ENCODE assay signal across 10 cellular contexts in the genomic region with DNA sequence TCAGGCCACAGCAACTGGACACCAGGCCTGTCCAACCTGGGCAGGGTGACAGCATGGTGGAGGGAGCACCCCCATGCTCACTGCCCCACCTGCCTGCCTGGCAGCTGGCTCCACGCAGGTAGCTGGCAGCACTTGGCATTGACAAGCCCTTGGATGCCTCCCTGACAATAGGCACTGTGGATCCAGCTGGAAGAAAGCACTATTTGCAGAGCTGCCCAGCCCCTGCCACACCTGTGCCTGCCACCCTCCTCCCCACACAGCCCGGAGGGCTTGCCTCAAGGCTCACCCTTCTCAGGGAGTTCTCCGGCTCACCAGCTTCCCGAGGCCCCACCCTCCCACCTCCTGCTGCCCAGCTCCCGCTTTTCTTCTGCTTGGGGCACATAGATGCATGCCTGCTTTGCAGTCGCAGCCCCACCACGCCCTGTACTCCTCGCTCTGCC.
A peak's percentile ranks its signal among the peaks of the same experiment; 100 is the strongest.
DNase-seq lines count a peak whose midpoint lies in the region; ATAC-seq and TF ChIP-seq lines count a peak whose summit lies in the region.
"Had no signal": no experiment of that assay in that cellular context is flagged by ENCODE, and none has a peak within 500 bp of the region (broad histone marks: within the 10 kb centered on the region; RNA-seq: fewer than 3 reads in every experiment).

No MANE protein-coding gene starts in this region.

- H3K9me3 ChIP-seq in BLaER1 (peaks cover 8% of the 10 kb centered on the region; the same call in 1 of the 2 replicates), adipocyte (ENCODE audit: control insufficient read depth, low read length) (peaks cover 5% of the 10 kb centered on the region), lower lobe of right lung (no peaks in the 10 kb centered on the region)

- no peak for TF ChIP-seq CTCF in lower lobe of right lung (IDR thresholded peaks at IDR 0.05)

- intact Hi-C loops in lower lobe of right lung (cut with DNase I): no loop called here

- ATAC-seq in lower lobe of right lung: peak; percentile 30 to 45
- no peak for ATAC-seq in HG03175 (IDR thresholded peaks at IDR 0.05; ENCODE audit: unreplicated experiment)
- no peak for ATAC-seq in GM21423 (IDR thresholded peaks at IDR 0.05; ENCODE audit: unreplicated experiment)
- ATAC-seq: WTC11 had no signal

- DNase-seq in NCI-H1417 treated with DMSO at 0.1 percent for 48 hours (lab: John Stamatoyannopoulos, UW) (peak; percentile 36), adipocyte (ENCODE audit: low read depth) (no peak), lower lobe of right lung (peak; percentile 58), NCI-H2227 treated with DMSO at 0.1 percent for 48 hours (lab: John Stamatoyannopoulos, UW) (no peak), NOMO-1 treated with dmso at 0.1 percent for 144 hours (lab: John Stamatoyannopoulos, UW; ENCODE audit: unreplicated experiment) (no peak)
- DNase-seq: NCI-H187 had no signal

- no peaks in the 10 kb centered on the region for H3K27me3 ChIP-seq in BLaER1
- H3K27me3 ChIP-seq in adipocyte (replicated peaks; ENCODE audit: control insufficient read depth, insufficient read depth, low read length): no peaks in the 10 kb centered on the region
- H3K27me3 ChIP-seq in lower lobe of right lung (ENCODE audit: low read depth): no peaks in the 10 kb centered on the region

- H3K4me3 ChIP-seq in BLaER1 (no peak overlapping the region), adipocyte (ENCODE audit: low read length) (no peak overlapping the region), lower lobe of right lung (no peak overlapping the region)

- no peak overlapping the region for H3K4me2 ChIP-seq in BLaER1

- H3K9ac ChIP-seq in BLaER1 (no peak overlapping the region), adipocyte (ENCODE audit: low read length) (peak overlapping the region; percentile 71)

- H3K4me1 ChIP-seq in BLaER1 (peaks cover 41% of the 10 kb centered on the region), adipocyte (ENCODE audit: control insufficient read depth, insufficient read depth, low read length) (peaks cover 71% of the 10 kb centered on the region), lower lobe of right lung (peaks cover 53% of the 10 kb centered on the region)

- peaks cover 99% of the 10 kb centered on the region for H3K36me3 ChIP-seq in BLaER1
- H3K36me3 ChIP-seq in adipocyte (ENCODE audit: control insufficient read depth, insufficient read depth, low read length, severe bottlenecking): peaks cover 58% of the 10 kb centered on the region
- H3K36me3 ChIP-seq in lower lobe of right lung: peaks cover 18% of the 10 kb centered on the region

- H4K20me1 ChIP-seq in BLaER1: peaks cover 100% of the 10 kb centered on the region

- H3K27ac ChIP-seq in BLaER1 (peak overlapping the region; percentile 11; the same call in 1 of the 2 replicates), lower lobe of right lung (peak overlapping the region; percentile 75)

Comparison
In these comparisons a context has a peak if more than half of its experiments do, and no peak if none do; other contexts are left out.
1. DNase-seq: peak in NCI-H1417 treated with DMSO at 0.1 percent for 48 hours (single experiment) and lower lobe of right lung (single experiment); none in adipocyte (single experiment), NCI-H2227 treated with DMSO at 0.1 percent for 48 hours (single experiment) and NOMO-1 treated with dmso at 0.1 percent for 144 hours (single experiment).
2. ATAC-seq: peak in lower lobe of right lung (2 of 2); none in HG03175 (single experiment) and GM21423 (single experiment).